ENCODE assay signal across 8 cellular contexts in the genomic region with DNA sequence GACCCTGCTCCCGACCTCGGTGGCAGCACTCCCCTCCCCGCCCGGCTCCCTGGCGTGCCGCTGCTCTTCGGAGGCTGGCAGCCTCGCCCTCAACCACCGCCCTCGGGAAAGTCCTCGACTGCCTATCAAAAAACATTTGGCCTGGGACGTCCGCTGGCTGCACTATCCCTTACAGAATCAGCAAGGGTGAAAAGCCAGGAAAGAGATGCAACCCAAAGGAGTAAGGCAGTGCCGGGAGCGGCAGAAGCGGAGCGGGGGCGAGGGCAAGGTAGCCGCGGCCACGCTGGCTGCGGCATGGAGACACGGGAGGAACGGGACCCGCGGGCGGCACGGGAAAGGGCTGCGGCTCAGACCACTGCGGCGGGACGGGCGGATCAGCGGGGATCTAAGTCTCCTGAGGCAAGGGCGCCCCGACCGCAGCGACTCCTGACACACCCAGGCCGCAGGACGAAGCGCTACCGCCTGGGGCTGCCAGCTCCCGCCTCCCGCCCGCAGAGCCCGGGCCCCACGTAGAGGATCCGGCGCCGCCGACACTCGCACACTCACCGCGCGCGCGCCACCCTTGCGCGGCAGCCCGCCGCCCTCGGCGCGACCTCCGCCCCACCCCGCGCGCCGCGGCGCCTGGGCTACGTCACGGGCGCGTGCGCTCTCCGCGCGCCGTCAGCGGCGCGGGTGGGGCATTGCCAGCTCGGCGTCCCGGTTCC. TPM values are rescaled to one million over a fixed set of nuclear protein-coding genes. Genes with fewer than 3 reads are reported as not detected.
DNase-seq lines count a peak whose midpoint lies in the region; ATAC-seq and TF ChIP-seq lines count a peak whose summit lies in the region.

A gene with protein sequence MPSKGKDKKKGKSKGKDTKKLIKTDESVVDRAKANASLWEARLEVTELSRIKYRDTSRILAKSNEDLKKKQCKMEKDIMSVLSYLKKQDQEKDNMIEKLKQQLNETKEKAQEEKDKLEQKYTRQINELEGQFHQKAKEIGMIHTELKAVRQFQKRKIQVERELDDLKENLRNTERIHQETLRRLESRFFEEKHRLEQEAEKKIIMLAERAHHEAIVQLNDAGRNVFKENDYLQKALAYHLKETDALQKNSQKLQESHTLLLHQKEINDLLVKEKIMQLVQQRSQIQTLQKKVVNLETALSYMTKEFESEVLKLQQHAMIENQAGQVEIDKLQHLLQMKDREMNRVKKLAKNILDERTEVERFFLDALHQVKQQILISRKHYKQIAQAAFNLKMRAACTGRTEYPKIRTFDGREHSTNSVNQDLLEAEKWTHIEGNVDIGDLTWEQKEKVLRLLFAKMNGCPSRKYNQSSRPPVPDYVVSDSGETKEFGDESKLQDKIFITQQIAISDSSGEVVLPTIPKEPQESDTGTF (plus strand): TSS at position 646 of the 704 bp plus-strand sequence. CDS start 130 bp downstream, outside the sequence.
Gene ENTPD5 (minus strand): TSS at position 585 of the 704 bp plus-strand sequence. CDS start 31,186 bp downstream, outside the sequence.

- no peaks in the 10 kb centered on the region for H4K20me1 ChIP-seq in OCI-LY7 (ENCODE audit: insufficient read depth, low read length)

- TF ChIP-seq CTCF in OCI-LY7 (conservative IDR thresholded peaks at IDR 0.05; ENCODE audit: low read length): no peak
- TF ChIP-seq CTCF in epithelial cell of proximal tubule (conservative IDR thresholded peaks at IDR 0.05; ENCODE audit: low read depth, low read length): no peak

- H3K36me3 ChIP-seq in HUES64 (ENCODE audit: insufficient read depth, low read length) (peaks cover 7% of the 10 kb centered on the region; the same call in 1 of the 2 replicates), OCI-LY7 (ENCODE audit: insufficient read depth, low read length) (no peaks in the 10 kb centered on the region), mucosa of stomach (ENCODE audit: control insufficient read depth, insufficient read depth, low read length) (no peaks in the 10 kb centered on the region)

- in situ Hi-C loops in Caki2 (cut with HindIII; ENCODE audit: low pct_unique_long_range_greater_than_20kb, low sequenced_read_pairs): no loop called here

- no peaks in the 10 kb centered on the region for H3K4me1 ChIP-seq in HUES64 (ENCODE audit: insufficient read depth, low read length)
- H3K4me1 ChIP-seq in OCI-LY7 (ENCODE audit: insufficient read depth, low read length, poor library complexity, severe bottlenecking): peaks cover 3% of the 10 kb centered on the region
- peaks cover 12% of the 10 kb centered on the region for H3K4me1 ChIP-seq in mucosa of stomach (ENCODE audit: control insufficient read depth, insufficient read depth, low read length)

- peak within 1 kb of the TSS; percentile 92 for H3K4me3 ChIP-seq in HUES64 (ENCODE audit: low read length)
- peak within 1 kb of the TSS; percentile 86 for H3K4me3 ChIP-seq in OCI-LY7 (ENCODE audit: low read depth, low read length, poor library complexity, severe bottlenecking)
- peak within 1 kb of the TSS; percentile 96 for H3K4me3 ChIP-seq in epithelial cell of proximal tubule (ENCODE audit: low read depth, low read length)
- H3K4me3 ChIP-seq in mucosa of stomach (ENCODE audit: low read length): peak within 1 kb of the TSS; percentile 70

- H3K9ac ChIP-seq in HUES64 (ENCODE audit: low read depth, low read length) (peak within 1 kb of the TSS; percentile 84), mucosa of stomach (ENCODE audit: low read length) (peak within 1 kb of the TSS; percentile 95)

- 0 out of 2 replicates have a peak, but pooled peaks cover 4% of the 10 kb centered on the region for H3K27me3 ChIP-seq in HUES64 (ENCODE audit: insufficient read depth, low read length)
- no peaks in the 10 kb centered on the region for H3K27me3 ChIP-seq in mucosa of stomach (ENCODE audit: control insufficient read depth, insufficient read depth, low read length)

- no TSS peak for BruUV-seq in OCI-LY7 (replicated peaks; lab: Mats Ljungman, UMichigan)

- ATAC-seq in GM21447 (IDR thresholded peaks at IDR 0.05; ENCODE audit: unreplicated experiment): peak; percentile 76

- CTCF ChIA-PET in OCI-LY7 (lab: Charles Lee; ENCODE audit: unreplicated experiment): no interaction called here

- H3K79me2 ChIP-seq in OCI-LY7 (ENCODE audit: insufficient read depth, low read depth, low read length): no peaks in the 10 kb centered on the region

- under 1% methylated on average over 86 of the region's 86 CpGs for WGBS in HUES64

- peak within 1 kb of the TSS; percentile 92 for H2AFZ ChIP-seq in OCI-LY7 (ENCODE audit: low read length)

- no peaks in the 10 kb centered on the region for H3K9me2 ChIP-seq in OCI-LY7 (ENCODE audit: insufficient read depth, low read length)

- intact Hi-C loops in OCI-LY7 (cut with micrococcal nuclease; ENCODE audit: unreplicated experiment): loop anchor here (2.0 to 5.0 kb wide), 3 partner anchors 66 to 132 kb away; partner anchors contain the start of genes ALDH6A1, COQ6, FAM161B and LIN52

- H3K9me3 ChIP-seq in HUES64 (ENCODE audit: insufficient read depth, low read depth, low read length) (no peaks in the 10 kb centered on the region), OCI-LY7 (ENCODE audit: low read length) (no peaks in the 10 kb centered on the region), mucosa of stomach (ENCODE audit: control insufficient read depth, low read length) (no peaks in the 10 kb centered on the region)

- no peak within 1 kb of the TSS for H3K27ac ChIP-seq in HUES64 (ENCODE audit: low read depth, low read length)
- H3K27ac ChIP-seq in OCI-LY7 (ENCODE audit: low read depth, low read length, poor library complexity, severe bottlenecking): peak within 1 kb of the TSS; percentile 31

- POLR2A ChIA-PET in OCI-LY7 (lab: Charles Lee): no interaction called here

- H3K4me2 ChIP-seq in OCI-LY7 (ENCODE audit: low read length): peak within 1 kb of the TSS; percentile 88

- DNase-seq in Caki2 (ENCODE audit: low read depth): peak; percentile 80
- DNase-seq in OCI-LY7 (ENCODE audit: low spot score): peak; percentile 84
- DNase-seq in activated T-cell treated with anti-CD3 and anti-CD28 coated beads for 48 hours (ENCODE audit: low read depth): peak; percentile 88
- DNase-seq in epithelial cell of proximal tubule (ENCODE audit: low read depth): no peak
- peak; percentile 53 to 72 for DNase-seq in stimulated activated CD8-positive, alpha-beta memory T cell treated with anti-CD3 and anti-CD28 coated beads, Interleukin-4, amount 100 ng/mL, for 4 hours (ENCODE audit: low read depth in 2 of 2, low spot score in 1 of 2)

RNA-seq across cellular contexts. Expression of the first gene that starts in this region (rescaled TPM):
- total RNA-seq in Caki2 (2014; rRNA removed; shearing (Covaris generic); ENCODE audit: low replicate concordance): 0.87 and 1.5 TPM in 2 replicates
- polyA plus RNA-seq in HUES64 (2013, experiment 1 of 2): 1.0 TPM
- polyA plus RNA-seq in HUES64 (2013, experiment 2 of 2): 0.95 TPM
- total RNA-seq in OCI-LY7 (2014; rRNA removed; shearing (Covaris generic)): 1.7 and 2.9 TPM in 2 replicates
- total RNA-seq in OCI-LY7 (2022) (3.2 and 3.9 TPM in 2 replicates), epithelial cell of proximal tubule (1.2 and 3.8 TPM in 2 replicates)

RNA-seq across cellular contexts. Expression of gene ENTPD5, which starts in this region (rescaled TPM):
- 15.0 and 15.2 TPM in 2 replicates for total RNA-seq in Caki2 (2014; rRNA removed; shearing (Covaris generic); ENCODE audit: low replicate concordance)
- 3.2 TPM for polyA plus RNA-seq in HUES64 (2013, experiment 1 of 2)
- 4.6 TPM for polyA plus RNA-seq in HUES64 (2013, experiment 2 of 2)
- 7.5 and 7.8 TPM in 2 replicates for total RNA-seq in OCI-LY7 (2014; rRNA removed; shearing (Covaris generic))
- total RNA-seq in OCI-LY7 (2022) (18.1 and 20.8 TPM in 2 replicates), epithelial cell of proximal tubule (2.7 and 4.8 TPM in 2 replicates)
